Comparison of ENCODE assay signal across 18 cellular contexts in genomic region chr21:26900980-26901379, GRCh38. TPM values are rescaled to one million over a fixed set of nuclear protein-coding genes. Genes with fewer than 3 reads are reported as not detected.
DNase-seq lines count a peak whose midpoint lies in the region; ATAC-seq and FAIRE-seq lines count a peak whose summit lies in the region.
"Had no signal": no experiment of that assay in that cellular context is flagged by ENCODE, and none has a peak within 500 bp of the region (broad histone marks: within the 10 kb centered on the region; RNA-seq: fewer than 3 reads in every experiment).

No MANE protein-coding gene starts in this region.

- no peak overlapping the region for H3K9ac ChIP-seq in mesenchymal stem cell (ENCODE audit: low read length)

- H2BK120ac ChIP-seq in mesenchymal stem cell (ENCODE audit: low read depth, low read length) = peak overlapping the region; percentile 62

- no peaks in the 10 kb centered on the region for H3K9me3 ChIP-seq in mesenchymal stem cell (ENCODE audit: control insufficient read depth, low read length)
- H3K9me3 ChIP-seq: A549 had no signal

- H4K91ac ChIP-seq in mesenchymal stem cell (ENCODE audit: low read length) = no peak overlapping the region

- no peaks in the 10 kb centered on the region for H3K36me3 ChIP-seq in mesenchymal stem cell (ENCODE audit: control insufficient read depth in 1 of 2, insufficient read depth in 2 of 2, low read depth in 1 of 2, low read length in 2 of 2)

- H2BK12ac ChIP-seq in mesenchymal stem cell (ENCODE audit: low read length in 2 of 2) = no peak overlapping the region

- H3K27ac Mint-ChIP-seq in activated T-cell treated with anti-CD3 and anti-CD28 coated beads, Interleukin-2, amount 50 U/mL, for 72 hours = no peak overlapping the region
- H3K27ac Mint-ChIP-seq: CD4-positive, alpha-beta T cell; H9 had no signal

- FAIRE-seq in urothelium cell line (lab: Jason Lieb, UNC) = peak; percentile 56
- FAIRE-seq: A549, HTR-8/SVneo had no signal

- H3K18ac ChIP-seq in mesenchymal stem cell (ENCODE audit: low read depth in 1 of 2, low read length in 2 of 2) = no peak overlapping the region

- H3K4me1 ChIP-seq in mesenchymal stem cell (ENCODE audit: control insufficient read depth, insufficient read depth, low read depth, low read length) = no peaks in the 10 kb centered on the region
- H3K4me1 ChIP-seq: A549 had no signal

- intact Hi-C loops in Right ventricle myocardium superior (cut with DNase I) = no loop called here

- H3K4ac ChIP-seq in mesenchymal stem cell (ENCODE audit: low read depth in 1 of 2, low read length in 2 of 2) = no peak overlapping the region

- no peak overlapping the region for H3K23ac ChIP-seq in mesenchymal stem cell (ENCODE audit: low read length in 2 of 2)

- no peak overlapping the region for H3K27ac ChIP-seq in mesenchymal stem cell (ENCODE audit: low read length, poor library complexity, severe bottlenecking)
- H3K27ac ChIP-seq: 22Rv1, A549, C4-2B had no signal

- no peaks in the 10 kb centered on the region for H3K36me3 Mint-ChIP-seq in activated T-cell treated with anti-CD3 and anti-CD28 coated beads, Interleukin-2, amount 50 U/mL, for 72 hours (ENCODE audit: insufficient read depth in 2 of 2)

- H2AK5ac ChIP-seq in mesenchymal stem cell (ENCODE audit: low read length, severe bottlenecking) = no peak overlapping the region

- H3K9me3 Mint-ChIP-seq in activated T-cell treated with anti-CD3 and anti-CD28 coated beads, Interleukin-2, amount 50 U/mL, for 72 hours = peaks cover 0 to 4% of the 10 kb centered on the region in 2 donors

- WGBS in mesenchymal stem cell = 97% methylated on average over 3 of the region's 4 CpGs

- H3K27me3 Mint-ChIP-seq in activated T-cell treated with anti-CD3 and anti-CD28 coated beads, Interleukin-2, amount 50 U/mL, for 72 hours (ENCODE audit: low read depth) = no peaks in the 10 kb centered on the region
- H3K27me3 Mint-ChIP-seq: CD4-positive, alpha-beta T cell had no signal

- no peak overlapping the region for H3K14ac ChIP-seq in mesenchymal stem cell (ENCODE audit: low read length in 2 of 2)

- H2BK5ac ChIP-seq in mesenchymal stem cell (ENCODE audit: low read depth, low read length, poor library complexity, severe bottlenecking) = no peak overlapping the region

- no peak overlapping the region for H4K8ac ChIP-seq in mesenchymal stem cell (ENCODE audit: low read length)

- no peak overlapping the region for H3K4me2 ChIP-seq in mesenchymal stem cell (ENCODE audit: low read length, poor library complexity, severe bottlenecking)
- H3K4me2 ChIP-seq: A549 had no signal

- no peak for ATAC-seq in activated T-cell treated with anti-CD3 and anti-CD28 coated beads, Interleukin-2, amount 50 U/mL, for 72 hours (replicated peaks in 1 of 2)
- no peak for ATAC-seq in Right ventricle myocardium superior (ENCODE audit: poor library complexity)
- ATAC-seq: A549 had no signal

- H3K4me3 ChIP-seq in mesenchymal stem cell (ENCODE audit: insufficient read depth in 1 of 2, low read depth in 1 of 2, low read length in 2 of 2) = no peak overlapping the region
- H3K4me3 ChIP-seq: A549 had no signal

- DNase-seq in COLO668 (lab: John Stamatoyannopoulos, UW; ENCODE audit: unreplicated experiment) = peak; percentile 11
- DNase-seq in SHP77 (lab: John Stamatoyannopoulos, UW) = peak; percentile 66 to 86
- DNase-seq in mesenchymal stem cell = no peak
- no peak for DNase-seq in urothelium cell line (ENCODE audit: low spot score)
- no peak for DNase-seq in activated T-cell treated with anti-CD3 and anti-CD28 coated beads, Interleukin-2, amount 50 U/mL, for 72 hours
- DNase-seq in Right ventricle myocardium superior = no peak
- no peak for DNase-seq in NCI-H146 treated with DMSO at 0.1 percent for 48 hours (lab: John Stamatoyannopoulos, UW; ENCODE audit: unreplicated experiment)
- DNase-seq: AML-193; Calu3; CD4-positive, alpha-beta T cell; DMS79 treated with DMSO at 0.1 percent for 48 hours; GF-D8; GOT3; H9 had no signal

- H3K79me1 ChIP-seq in mesenchymal stem cell (replicated peaks; ENCODE audit: low read length, poor library complexity, severe bottlenecking) = no peaks in the 10 kb centered on the region

- no peak overlapping the region for H2BK15ac ChIP-seq in mesenchymal stem cell (ENCODE audit: low read depth, poor library complexity, severe bottlenecking)

- H3K27me3 ChIP-seq in mesenchymal stem cell (ENCODE audit: control insufficient read depth in 1 of 2, insufficient read depth in 1 of 2, low read length in 2 of 2) = no peaks in the 10 kb centered on the region

- no peak overlapping the region for H3K4me3 Mint-ChIP-seq in activated T-cell treated with anti-CD3 and anti-CD28 coated beads, Interleukin-2, amount 50 U/mL, for 72 hours
- H3K4me3 Mint-ChIP-seq: CD4-positive, alpha-beta T cell; H9 had no signal

- H2AFZ ChIP-seq in mesenchymal stem cell (ENCODE audit: low read depth, low read length) = no peak overlapping the region

- no peaks in the 10 kb centered on the region for H3K4me1 Mint-ChIP-seq in activated T-cell treated with anti-CD3 and anti-CD28 coated beads, Interleukin-2, amount 50 U/mL, for 72 hours (ENCODE audit: low read depth)

RNA-seq across cellular contexts. Expression of gene ADAMTS1, which starts 55.8 kb away (rescaled TPM):
- polyA plus RNA-seq in mesenchymal stem cell (2013, experiment 1 of 2) = 75.4 TPM
- 67.0 TPM for polyA plus RNA-seq in mesenchymal stem cell (2013, experiment 2 of 2)
- under 1 TPM in 1 of 2 donors, not detected in 1; 0.31 TPM for total RNA-seq in activated T-cell treated with anti-CD3 and anti-CD28 coated beads, Interleukin-2, amount 50 U/mL, for 72 hours
- 41.4 TPM for total RNA-seq in Right ventricle myocardium superior

Comparison
In these comparisons a context has a peak if more than half of its experiments do, and no peak if none do; other contexts are left out.
1. DNase-seq: peak in COLO668 (single experiment) and SHP77 (2 of 2); none in mesenchymal stem cell (single experiment), urothelium cell line (single experiment), activated T-cell treated with anti-CD3 and anti-CD28 coated beads, Interleukin-2, amount 50 U/mL, for 72 hours (0 of 2), Right ventricle myocardium superior (single experiment) and NCI-H146 treated with DMSO at 0.1 percent for 48 hours (single experiment).
2. RNA of gene ADAMTS1, which starts 55.8 kb away (total RNA-seq): 41.4 TPM in Right ventricle myocardium superior (single experiment); 0.31 TPM in activated T-cell treated with anti-CD3 and anti-CD28 coated beads, Interleukin-2, amount 50 U/mL, for 72 hours; every median in the first group is over 10 times any median in the second.